24 cellular contexts compared by ENCODE assay signal in the genomic region with DNA sequence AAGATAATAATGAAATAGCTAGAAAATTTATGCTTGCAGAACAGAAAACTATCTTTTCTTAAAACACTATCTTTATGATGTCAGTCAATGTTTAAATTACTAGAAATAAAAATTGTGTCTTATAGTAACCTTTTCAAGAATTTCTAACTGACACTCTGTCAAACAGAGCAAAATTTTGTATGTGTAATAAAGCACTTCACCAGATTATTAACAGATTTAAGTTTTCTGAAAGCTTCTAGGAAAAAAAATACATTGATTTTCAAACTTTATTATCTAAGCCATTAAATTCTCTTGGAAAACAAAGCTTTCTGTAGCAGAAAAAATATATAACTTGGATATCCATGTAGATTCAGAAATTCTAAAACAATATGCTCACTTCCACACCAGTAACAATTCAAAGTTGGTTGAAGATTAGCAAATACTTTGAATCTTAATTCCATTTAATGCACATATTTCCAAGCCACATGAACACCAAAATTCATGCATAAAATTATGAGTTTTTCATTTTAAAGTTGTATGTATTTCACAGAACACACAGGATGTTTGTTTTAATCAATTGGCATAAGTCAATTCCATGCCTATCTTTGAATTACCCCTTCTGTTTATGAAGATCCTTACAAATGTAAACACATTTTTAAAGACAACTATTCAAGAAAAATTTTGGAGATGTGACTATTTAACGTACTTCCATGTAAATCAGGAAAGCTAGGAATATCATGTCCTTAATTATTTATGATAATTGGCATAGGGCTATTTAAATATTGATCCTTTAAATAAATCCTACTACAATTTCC.
"Had no signal": no experiment of that assay in that cellular context is flagged by ENCODE, and none has a peak within 500 bp of the region (broad histone marks: within the 10 kb centered on the region; RNA-seq: fewer than 3 reads in every experiment).

No MANE protein-coding gene starts in this region.

- H3K4me3 Mint-ChIP-seq: activated CD4-positive, alpha-beta T cell treated with anti-CD3 and anti-CD28 coated beads, Interleukin-2, amount 10 ng/mL, durations not matched to agents 24 days and 14 days; activated CD8-positive, alpha-beta T cell treated with anti-CD3 and anti-CD28 coated beads for 36 hours; activated naive CD8-positive, alpha-beta T cell treated with anti-CD3 and anti-CD28 coated beads for 36 hours; activated T-helper 17 cell treated with anti-CD3 and anti-CD28 coated beads, Interleukin-2, amount 50 U/mL, for 72 hours; brain; naive thymus-derived CD4-positive, alpha-beta T cell; neural progenitor cell; stimulated activated naive CD8-positive, alpha-beta T cell treated with anti-CD3 and anti-CD28 coated beads, Interleukin-15, Interleukin-2, amounts not matched to agents 100 ng/mL and 50 ng/mL, for 24 hours; T-helper 1 cell treated with Interleukin-12 subunit alpha and Interleukin-12 subunit beta and Interleukin-4 antibody, amounts not matched to agents 30 μg/mL and 1 μg/mL, for 36 hours had no signal

- H3K79me2 ChIP-seq: parathyroid adenoma had no signal

- ATAC-seq: activated CD8-positive, alpha-beta T cell treated with anti-CD3 and anti-CD28 coated beads for 36 hours; activated T-helper 17 cell treated with anti-CD3 and anti-CD28 coated beads, Interleukin-2, amount 50 U/mL, for 72 hours; gastrocnemius medialis; heart left ventricle; left ventricle myocardium superior; naive thymus-derived CD4-positive, alpha-beta T cell had no signal

- H3K36me3 ChIP-seq: colonic mucosa, gastrocnemius medialis had no signal

- H3K27ac ChIP-seq: colonic mucosa, gastrocnemius medialis, neural progenitor cell, parathyroid adenoma, vagina had no signal

- H3K9me3 Mint-ChIP-seq: activated CD4-positive, alpha-beta T cell treated with anti-CD3 and anti-CD28 coated beads, Interleukin-2, amount 10 ng/mL, durations not matched to agents 24 days and 14 days; activated CD8-positive, alpha-beta T cell treated with anti-CD3 and anti-CD28 coated beads for 36 hours; activated naive CD8-positive, alpha-beta T cell treated with anti-CD3 and anti-CD28 coated beads for 36 hours; activated T-helper 17 cell treated with anti-CD3 and anti-CD28 coated beads, Interleukin-2, amount 50 U/mL, for 72 hours; brain; neural progenitor cell; stimulated activated naive CD8-positive, alpha-beta T cell treated with anti-CD3 and anti-CD28 coated beads, Interleukin-15, Interleukin-2, amounts not matched to agents 100 ng/mL and 50 ng/mL, for 24 hours; T-helper 1 cell treated with Interleukin-12 subunit alpha and Interleukin-12 subunit beta and Interleukin-4 antibody, amounts not matched to agents 30 μg/mL and 1 μg/mL, for 36 hours had no signal

- FAIRE-seq: endometrium had no signal

- H3K9ac ChIP-seq: neural progenitor cell, parathyroid adenoma had no signal

- H3K27me3 ChIP-seq: colonic mucosa, gastrocnemius medialis, heart left ventricle, neural progenitor cell, tibial nerve, vagina had no signal

- H3K4me2 ChIP-seq: neural progenitor cell had no signal

- H3K36me3 Mint-ChIP-seq: activated naive CD8-positive, alpha-beta T cell treated with anti-CD3 and anti-CD28 coated beads for 36 hours had no signal

- H3K27ac Mint-ChIP-seq: activated CD4-positive, alpha-beta T cell treated with anti-CD3 and anti-CD28 coated beads, Interleukin-2, amount 10 ng/mL, durations not matched to agents 24 days and 14 days; activated CD8-positive, alpha-beta T cell treated with anti-CD3 and anti-CD28 coated beads for 36 hours; activated naive CD8-positive, alpha-beta T cell treated with anti-CD3 and anti-CD28 coated beads for 36 hours; activated T-helper 17 cell treated with anti-CD3 and anti-CD28 coated beads, Interleukin-2, amount 50 U/mL, for 72 hours; brain; naive thymus-derived CD4-positive, alpha-beta T cell; neural progenitor cell; stimulated activated naive CD8-positive, alpha-beta T cell treated with anti-CD3 and anti-CD28 coated beads, Interleukin-15, Interleukin-2, amounts not matched to agents 100 ng/mL and 50 ng/mL, for 24 hours; T-helper 1 cell treated with Interleukin-12 subunit alpha and Interleukin-12 subunit beta and Interleukin-4 antibody, amounts not matched to agents 30 μg/mL and 1 μg/mL, for 36 hours had no signal

- H3K4me1 Mint-ChIP-seq: brain, neural progenitor cell had no signal

- DNase-seq: activated CD4-positive, alpha-beta T cell treated with anti-CD3 and anti-CD28 coated beads, Interleukin-2, amount 10 ng/mL, durations not matched to agents 24 days and 14 days; activated CD8-positive, alpha-beta T cell treated with anti-CD3 and anti-CD28 coated beads for 36 hours; activated naive CD4-positive, alpha-beta T cell; activated naive CD8-positive, alpha-beta T cell treated with anti-CD3 and anti-CD28 coated beads for 36 hours; activated T-cell treated with anti-CD3 and anti-CD28 coated beads, Interleukin-2, amount 50 U/mL, for 1 hour; central memory CD4-positive, alpha-beta T cell; colonic mucosa; erythroblast; gastrocnemius medialis; heart left ventricle; kidney glomerular epithelial cell; left ventricle myocardium superior; mesendoderm; naive thymus-derived CD4-positive, alpha-beta T cell; stimulated activated CD4-positive, alpha-beta T cell treated with anti-CD3 and anti-CD28 coated beads, Interleukin-2, amount 100 ng/mL, for 24 hours had no signal

- H3K4me1 ChIP-seq: colonic mucosa, gastrocnemius medialis, neural progenitor cell, parathyroid adenoma, tibial nerve, vagina had no signal

- H3K4me3 ChIP-seq: colonic mucosa, gastrocnemius medialis, heart left ventricle, neural progenitor cell, tibial nerve, vagina had no signal

- H3K27me3 Mint-ChIP-seq: brain had no signal

- H3K9me3 ChIP-seq: colonic mucosa, gastrocnemius medialis, heart left ventricle, tibial nerve, vagina had no signal

- H2AFZ ChIP-seq: neural progenitor cell, parathyroid adenoma had no signal
